ENCODE assay signal across 8 cellular contexts in the genomic region with DNA sequence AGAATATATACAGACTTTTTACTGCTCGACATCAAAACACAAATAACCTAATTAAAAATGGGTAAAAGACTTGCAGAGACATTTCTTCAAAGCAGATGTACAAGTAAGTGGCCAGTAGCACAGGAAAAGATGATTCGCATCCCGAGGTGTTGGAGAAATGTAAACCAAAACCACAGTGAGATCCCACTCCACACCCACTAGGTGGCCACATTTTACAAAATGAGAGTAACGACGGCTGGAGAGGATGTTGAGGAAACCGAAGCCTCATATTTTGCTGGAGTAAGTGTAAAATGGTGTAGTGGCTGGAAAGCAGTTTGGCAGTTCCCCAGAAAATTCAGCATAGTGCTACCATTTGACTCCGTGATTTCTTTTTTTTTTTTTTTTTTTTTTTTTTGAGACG. TPM values are rescaled to one million over a fixed set of nuclear protein-coding genes. Genes with fewer than 3 reads are reported as not detected.
A peak's percentile ranks its signal among the peaks of the same experiment; 100 is the strongest.
DNase-seq lines count a peak whose midpoint lies in the region; ATAC-seq, FAIRE-seq and TF ChIP-seq lines count a peak whose summit lies in the region.

No MANE protein-coding gene starts in this region.

- intact Hi-C loops in activated CD8-positive, alpha-beta T cell treated with anti-CD3 and anti-CD28 coated beads for 36 hours (cut with micrococcal nuclease): loop anchor here (5.0 to 10.0 kb wide), 3 partner anchors 142 to 300 kb away; no protein-coding TSS in a partner anchor

- H3K4me3 ChIP-seq in foreskin fibroblast (ENCODE audit: low read depth in 1 of 2, low read length in 2 of 2): no peak overlapping the region

- peak; percentile 60 for TF ChIP-seq CTCF in activated CD8-positive, alpha-beta T cell treated with anti-CD3 and anti-CD28 coated beads for 36 hours (IDR thresholded peaks at IDR 0.05)
- TF ChIP-seq CTCF in foreskin fibroblast (IDR thresholded peaks at IDR 0.05; ENCODE audit: low read depth, low read length): peak; percentile 55
- TF ChIP-seq CTCF in osteocyte (IDR thresholded peaks at IDR 0.05): peak; percentile 70

- POLR2A ChIA-PET in activated CD8-positive, alpha-beta T cell treated with anti-CD3 and anti-CD28 coated beads for 36 hours (lab: Charles Lee): no interaction called here

- peak; percentile 55 for ATAC-seq in activated CD8-positive, alpha-beta T cell treated with anti-CD3 and anti-CD28 coated beads for 36 hours
- ATAC-seq in GM19023 (IDR thresholded peaks at IDR 0.05; ENCODE audit: unreplicated experiment) (no peak), HG03280 (IDR thresholded peaks at IDR 0.05; ENCODE audit: unreplicated experiment) (no peak)

- no peaks in the 10 kb centered on the region for H3K36me3 Mint-ChIP-seq in activated CD8-positive, alpha-beta T cell treated with anti-CD3 and anti-CD28 coated beads for 36 hours (ENCODE audit: low read depth)
- H3K36me3 Mint-ChIP-seq in osteocyte (ENCODE audit: unreplicated experiment): no peaks in the 10 kb centered on the region

- TF ChIP-seq POLR2A in H54 (IDR thresholded peaks at IDR 0.05; ENCODE audit: low read depth, low read length): no peak

- peak overlapping the region; percentile 31 for H3K4me3 Mint-ChIP-seq in activated CD8-positive, alpha-beta T cell treated with anti-CD3 and anti-CD28 coated beads for 36 hours
- no peak overlapping the region for H3K4me3 Mint-ChIP-seq in osteocyte (ENCODE audit: unreplicated experiment)

- CTCF ChIA-PET in activated CD8-positive, alpha-beta T cell treated with anti-CD3 and anti-CD28 coated beads for 36 hours (lab: Charles Lee): interaction anchor here (1.2 to 4.4 kb wide), 13 partner anchors 8 to 301 kb away, joined by 3 to 33 read pairs (median 5); no protein-coding TSS in a partner anchor

- H3K27me3 Mint-ChIP-seq in activated CD8-positive, alpha-beta T cell treated with anti-CD3 and anti-CD28 coated beads for 36 hours: peaks cover 30% of the 10 kb centered on the region
- peaks cover 49% of the 10 kb centered on the region for H3K27me3 Mint-ChIP-seq in osteocyte (ENCODE audit: unreplicated experiment)

- FAIRE-seq in H54 (lab: Jason Lieb, UNC): no peak

- no peak overlapping the region for H3K27ac Mint-ChIP-seq in activated CD8-positive, alpha-beta T cell treated with anti-CD3 and anti-CD28 coated beads for 36 hours
- H3K27ac Mint-ChIP-seq in osteocyte (ENCODE audit: unreplicated experiment): no peak overlapping the region

- peaks cover 16% of the 10 kb centered on the region for H3K4me1 Mint-ChIP-seq in activated CD8-positive, alpha-beta T cell treated with anti-CD3 and anti-CD28 coated beads for 36 hours (ENCODE audit: low read depth)
- peaks cover 3% of the 10 kb centered on the region for H3K4me1 Mint-ChIP-seq in osteocyte (ENCODE audit: unreplicated experiment)

- DNase-seq in CD1c-positive myeloid dendritic cell (ENCODE audit: extremely low spot score) (peak; percentile 76), H54 (ENCODE audit: insufficient read length, low spot score) (peak; percentile 63), NCI-H345 treated with DMSO at 0.1 percent for 48 hours (lab: John Stamatoyannopoulos, UW; ENCODE audit: unreplicated experiment) (peak; percentile 52), foreskin fibroblast (peak; percentile 42 to 72), osteocyte (ENCODE audit: extremely low spot score, unreplicated experiment) (no peak)
- DNase-seq in activated CD8-positive, alpha-beta T cell treated with anti-CD3 and anti-CD28 coated beads for 36 hours: peak; percentile 77

- no peaks in the 10 kb centered on the region for H3K9me3 Mint-ChIP-seq in activated CD8-positive, alpha-beta T cell treated with anti-CD3 and anti-CD28 coated beads for 36 hours
- H3K9me3 Mint-ChIP-seq in osteocyte (ENCODE audit: unreplicated experiment): no peaks in the 10 kb centered on the region

RNA-seq across cellular contexts. Expression of a gene that starts 21.3 kb away (rescaled TPM):
- 1 to 10 TPM; 3.6 to 4.1 TPM for total RNA-seq in activated CD8-positive, alpha-beta T cell treated with anti-CD3 and anti-CD28 coated beads for 36 hours
- total RNA-seq in osteocyte: 3.1 and 4.1 TPM in 2 replicates

RNA-seq across cellular contexts. Expression of a gene that starts 24.1 kb away (rescaled TPM):
- total RNA-seq in activated CD8-positive, alpha-beta T cell treated with anti-CD3 and anti-CD28 coated beads for 36 hours: not detected
- total RNA-seq in osteocyte: not detected in 2 replicates
